ENCODE assay signal across 22 cellular contexts in genomic region chr10:30396282-30396681, GRCh38.
"Had no signal": no experiment of that assay in that cellular context is flagged by ENCODE, and none has a peak within 500 bp of the region (broad histone marks: within the 10 kb centered on the region; RNA-seq: fewer than 3 reads in every experiment).

No MANE protein-coding gene starts in this region.

- H3K27ac Mint-ChIP-seq: nephron progenitor cell; stimulated activated memory B cell treated with anti-CD40 and anti-IgM and Interleukin-4, amounts not matched to agents 10 μg/mL and 1 μg/mL and 100 μg/mL, for 72 hours had no signal

- H3K4me3 Mint-ChIP-seq: activated naive CD4-positive, alpha-beta T cell treated with anti-CD3 and anti-CD28 coated beads, Interleukin-2, amount 50 U/mL, for 24 hours; nephron progenitor cell; stimulated activated memory B cell treated with anti-CD40 and anti-IgM and Interleukin-4, amounts not matched to agents 10 μg/mL and 1 μg/mL and 100 μg/mL, for 72 hours had no signal

- DNase-seq: activated CD4-positive, alpha-beta T cell treated with anti-CD3 and anti-CD28 coated beads for 1 hour; activated CD4-positive, alpha-beta T cell treated with anti-CD3 and anti-CD28 coated beads, Interleukin-2, amount 50 U/mL, for 4 hours; activated gamma-delta T cell; adrenal gland; cerebellar nuclear complex; cortex of kidney; effector CD4-positive, alpha-beta T cell; gastrocnemius medialis; heart left ventricle; left ventricle myocardium inferior; mammary epithelial cell; nephron progenitor cell; occipital lobe; posterior cingulate gyrus; sigmoid colon; stimulated activated CD4-positive, alpha-beta T cell treated with anti-CD3 and anti-CD28 coated beads, Interleukin-4, amount 100 ng/mL, for 24 hours; T-helper 9 cell; upper lobe of left lung; WERI-Rb-1 had no signal

- ATAC-seq: esophagus mucosa; gastrocnemius medialis; heart left ventricle; stimulated activated memory B cell treated with anti-CD40 and anti-IgM and Interleukin-4, amounts not matched to agents 10 μg/mL and 1 μg/mL and 100 μg/mL, for 72 hours had no signal

- H3K9me3 Mint-ChIP-seq: activated naive CD4-positive, alpha-beta T cell treated with anti-CD3 and anti-CD28 coated beads, Interleukin-2, amount 50 U/mL, for 24 hours; nephron progenitor cell; stimulated activated memory B cell treated with anti-CD40 and anti-IgM and Interleukin-4, amounts not matched to agents 10 μg/mL and 1 μg/mL and 100 μg/mL, for 72 hours had no signal

- H3K36me3 Mint-ChIP-seq: activated naive CD4-positive, alpha-beta T cell treated with anti-CD3 and anti-CD28 coated beads, Interleukin-2, amount 50 U/mL, for 24 hours; stimulated activated memory B cell treated with anti-CD40 and anti-IgM and Interleukin-4, amounts not matched to agents 10 μg/mL and 1 μg/mL and 100 μg/mL, for 72 hours had no signal
